ENCODE assay signal across 8 cellular contexts in the genomic region with DNA sequence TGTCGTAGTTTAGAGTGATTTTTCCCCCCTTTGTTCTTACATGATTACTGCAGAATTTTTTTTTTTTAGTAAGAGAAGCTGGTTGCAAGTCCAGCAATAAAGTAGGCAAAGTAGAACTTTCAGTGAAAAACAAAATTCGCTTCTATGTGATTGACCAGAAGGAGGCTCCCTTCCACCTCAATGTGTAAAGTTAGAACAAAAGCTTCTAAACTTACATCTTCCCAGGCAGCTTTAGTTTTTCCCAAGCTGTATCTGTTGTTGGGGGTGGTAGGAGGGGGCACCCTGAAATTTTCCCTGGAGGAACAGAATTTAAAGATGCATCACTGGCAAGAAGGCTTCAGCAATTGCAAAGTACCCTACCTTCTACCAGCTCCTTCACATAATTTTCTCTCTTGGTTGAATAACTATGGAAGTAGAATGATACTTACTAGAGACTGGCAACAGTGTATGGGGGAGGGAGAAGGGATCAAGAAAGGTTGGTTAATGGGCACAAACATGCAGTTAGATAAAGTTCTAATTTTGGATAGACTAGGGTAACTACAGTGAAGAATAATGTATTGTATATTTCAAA.
DNase-seq lines count a peak whose midpoint lies in the region; ATAC-seq and TF ChIP-seq lines count a peak whose summit lies in the region.

No MANE protein-coding gene starts in this region.

- 8% methylated on average over 2 of the region's 2 CpGs for WGBS in prostate gland
- WGBS in esophagus muscularis mucosa, result 3% methylated on average over 2 of the region's 2 CpGs

- H3K4me1 ChIP-seq in fibroblast of lung (ENCODE audit: control insufficient read depth, extremely low read depth, insufficient read depth, low read length), result no peaks in the 10 kb centered on the region
- no peaks in the 10 kb centered on the region for H3K4me1 ChIP-seq in prostate gland (replicated peaks)
- H3K4me1 ChIP-seq in esophagus muscularis mucosa, result no peaks in the 10 kb centered on the region
- no peaks in the 10 kb centered on the region for H3K4me1 ChIP-seq in tibial artery

- TF ChIP-seq EP300 in esophagus muscularis mucosa (IDR thresholded peaks at IDR 0.05), result no peak

- no peak for ATAC-seq in GM18511 (IDR thresholded peaks at IDR 0.05; ENCODE audit: unreplicated experiment)

- H3K27ac ChIP-seq in fibroblast of lung (ENCODE audit: insufficient read depth, low read length), result no peak overlapping the region
- H3K27ac ChIP-seq in prostate gland, result no peak overlapping the region
- no peak overlapping the region for H3K27ac ChIP-seq in esophagus muscularis mucosa (replicated peaks in 1 of 4)
- H3K27ac ChIP-seq in tibial artery, result no peak overlapping the region

- H4K20me1 ChIP-seq in fibroblast of lung (ENCODE audit: control insufficient read depth, extremely low read depth, insufficient read depth, low read length), result peaks cover 1% of the 10 kb centered on the region

- TF ChIP-seq CTCF in GM10266 (IDR thresholded peaks at IDR 0.05; ENCODE audit: control insufficient read depth, insufficient read depth, low read depth, missing control alignments) (peak; percentile 18), fibroblast of lung (conservative IDR thresholded peaks at IDR 0.05 in 1 of 2, IDR thresholded peaks at IDR 0.05 in 1 of 2; ENCODE audit: low read depth in 1 of 2, low read length in 2 of 2) (peak; percentile 67 to 74), prostate gland (IDR thresholded peaks at IDR 0.05) (peak in 3 of 4 experiments; percentile 22 to 53 (median 45)), esophagus muscularis mucosa (IDR thresholded peaks at IDR 0.05) (peak in 1 of 3 experiments; percentile 30), tibial artery (IDR thresholded peaks at IDR 0.05) (peak in 1 of 2 experiments; percentile 17)

- H2AFZ ChIP-seq in fibroblast of lung (ENCODE audit: low read length), result no peak overlapping the region

- no peak overlapping the region for H3K9ac ChIP-seq in fibroblast of lung (ENCODE audit: insufficient read depth, low read length)

- H3K36me3 ChIP-seq in fibroblast of lung (ENCODE audit: control insufficient read depth, insufficient read depth, low read length) (no peaks in the 10 kb centered on the region), prostate gland (no peaks in the 10 kb centered on the region), esophagus muscularis mucosa (no peaks in the 10 kb centered on the region), tibial artery (no peaks in the 10 kb centered on the region)

- intact Hi-C loops in prostate gland (cut with DNase I) (loop anchor here (2.0 to 5.0 kb wide), 3 partner anchors 172 to 770 kb away; no protein-coding TSS in a partner anchor), esophagus muscularis mucosa (cut with DNase I) (no loop called here), tibial artery (cut with DNase I; ENCODE audit: low total_unique reads) (no loop called here)

- H3K9me3 ChIP-seq in fibroblast of lung (ENCODE audit: control insufficient read depth, insufficient read depth, low read depth, low read length), result no peaks in the 10 kb centered on the region
- no peaks in the 10 kb centered on the region for H3K9me3 ChIP-seq in prostate gland
- H3K9me3 ChIP-seq in esophagus muscularis mucosa, result peaks cover 0 to 4% (median 0%) of the 10 kb centered on the region in 4 donors
- no peaks in the 10 kb centered on the region for H3K9me3 ChIP-seq in tibial artery

- H3K4me3 ChIP-seq in fibroblast of lung (replicated peaks in 1 of 4; ENCODE audit: control extremely low read depth in 1 of 4, insufficient read depth in 1 of 4, low read depth in 3 of 4, low read length in 4 of 4) (no peak overlapping the region), prostate gland (no peak overlapping the region), esophagus muscularis mucosa (no peak overlapping the region), tibial artery (no peak overlapping the region)

- DNase-seq in GM10266 (ENCODE audit: extremely low spot score) (no peak), NCI-H460 (ENCODE audit: extremely low read depth, low read depth) (peak; percentile 13), fibroblast of lung (ENCODE audit: low read depth in 2 of 2) (peak; percentile 57 to 82), prostate gland (ENCODE audit: low spot score) (no peak), esophagus muscularis mucosa (ENCODE audit: extremely low spot score) (no peak), tibial artery (no peak), NCI-H187 treated with DMSO at 0.1 percent for 48 hours (lab: John Stamatoyannopoulos, UW) (no peak)

- TF ChIP-seq POLR2A in prostate gland (IDR thresholded peaks at IDR 0.05) (no peak), esophagus muscularis mucosa (IDR thresholded peaks at IDR 0.05; ENCODE audit: low read depth) (no peak)

- H3K27me3 ChIP-seq in fibroblast of lung (ENCODE audit: control insufficient read depth, insufficient read depth, low read length) (no peaks in the 10 kb centered on the region), prostate gland (replicated peaks; ENCODE audit: insufficient read depth) (no peaks in the 10 kb centered on the region), esophagus muscularis mucosa (no peaks in the 10 kb centered on the region), tibial artery (no peaks in the 10 kb centered on the region)

- H3K79me2 ChIP-seq in fibroblast of lung (ENCODE audit: control insufficient read depth, insufficient read depth, low read length), result no peaks in the 10 kb centered on the region

- H3K4me2 ChIP-seq in fibroblast of lung (ENCODE audit: extremely low read depth, insufficient read depth, low read length), result no peak overlapping the region

Comparison
In these comparisons a context has a peak if more than half of its experiments do, and no peak if none do; other contexts are left out.
1. DNase-seq: peak in NCI-H460 (single experiment) and fibroblast of lung (2 of 2); none in GM10266 (single experiment), prostate gland (single experiment), esophagus muscularis mucosa (single experiment), tibial artery (0 of 2) and NCI-H187 treated with DMSO at 0.1 percent for 48 hours (single experiment).